ENCODE assay signal across 7 cellular contexts in the genomic region with DNA sequence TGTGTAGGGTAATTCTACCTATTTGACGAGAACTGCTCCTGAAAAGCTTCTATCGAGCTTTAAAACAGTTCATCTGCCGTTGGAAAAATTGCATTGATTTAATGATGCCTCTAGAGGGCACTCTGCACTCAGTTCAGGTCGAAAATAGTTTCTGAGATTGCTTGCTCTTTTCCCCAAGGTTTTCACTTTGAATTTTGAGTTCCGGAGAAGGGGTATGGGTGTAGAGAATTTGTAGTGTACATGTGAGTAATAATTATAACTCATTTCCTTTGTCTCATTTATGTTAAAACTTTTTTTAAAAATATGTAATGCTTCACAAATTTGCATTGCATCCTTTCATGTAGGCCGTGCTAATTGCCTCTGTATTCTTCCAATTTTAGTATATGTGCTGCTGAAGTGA.
DNase-seq lines count a peak whose midpoint lies in the region; ATAC-seq and TF ChIP-seq lines count a peak whose summit lies in the region.

No MANE protein-coding gene starts in this region.

- no peak overlapping the region for H3K27ac ChIP-seq in tibial artery

- intact Hi-C loops in tibial artery (cut with DNase I; ENCODE audit: low total_unique reads), result loop anchor here (10.0 kb wide), 1 partner anchor 542 kb away; no protein-coding TSS in a partner anchor

- H3K4me1 ChIP-seq in adipocyte (ENCODE audit: control insufficient read depth, insufficient read depth, low read length), result peaks cover 2% of the 10 kb centered on the region
- no peaks in the 10 kb centered on the region for H3K4me1 ChIP-seq in tibial artery

- peak; percentile 15 for DNase-seq in DMS153 treated with DMSO at 0.1 percent for 48 hours (lab: John Stamatoyannopoulos, UW; ENCODE audit: unreplicated experiment)
- DNase-seq in NCI-H226, result peak; percentile 6
- peak; percentile 79 for DNase-seq in adipocyte (ENCODE audit: low read depth)
- DNase-seq in iris pigment epithelial cell (ENCODE audit: low read depth), result peak; percentile 47
- DNase-seq in tibial artery, result no peak

- H3K4me3 ChIP-seq in adipocyte (ENCODE audit: low read length) (peak overlapping the region; percentile 60), tibial artery (no peak overlapping the region)

- H3K36me3 ChIP-seq in adipocyte (ENCODE audit: control insufficient read depth, insufficient read depth, low read length, severe bottlenecking), result no peaks in the 10 kb centered on the region
- H3K36me3 ChIP-seq in tibial artery, result no peaks in the 10 kb centered on the region

- H3K27me3 ChIP-seq in adipocyte (replicated peaks; ENCODE audit: control insufficient read depth, insufficient read depth, low read length) (no peaks in the 10 kb centered on the region), tibial artery (peaks cover 0 to 4% of the 10 kb centered on the region in 2 donors)

- ATAC-seq in GM21360 (IDR thresholded peaks at IDR 0.05; ENCODE audit: unreplicated experiment) (peak; percentile 38), GM18517 (IDR thresholded peaks at IDR 0.05; ENCODE audit: unreplicated experiment) (no peak)

- H3K9ac ChIP-seq in adipocyte (ENCODE audit: low read length), result no peak overlapping the region

- peak; percentile 48 to 58 for TF ChIP-seq CTCF in tibial artery (IDR thresholded peaks at IDR 0.05)

- H3K9me3 ChIP-seq in adipocyte (ENCODE audit: control insufficient read depth, low read length), result no peaks in the 10 kb centered on the region
- H3K9me3 ChIP-seq in tibial artery, result no peaks in the 10 kb centered on the region

Comparison
In these comparisons a context has a peak if more than half of its experiments do, and no peak if none do; other contexts are left out.
1. DNase-seq: peak in DMS153 treated with DMSO at 0.1 percent for 48 hours (single experiment), NCI-H226 (single experiment), adipocyte (single experiment) and iris pigment epithelial cell (single experiment); none in tibial artery (0 of 2).